1 cellular context compared by ENCODE assay signal in genomic region chr18:2589345-2590060, GRCh38.
TF ChIP-seq lines count a peak whose summit lies in the region.

No MANE protein-coding gene starts in this region.

TF ChIP-seq in A549, 52 proteins besides CTCF, POLR2A, EP300 and RAD21 (continued from another document):
- no peak for TF ChIP-seq ELK1 (IDR thresholded peaks at IDR 0.05; ENCODE audit: low read depth, low read length)
- TF ChIP-seq EHMT2 (IDR thresholded peaks at IDR 0.05; ENCODE audit: low read depth) = no peak
- no peak for TF ChIP-seq JUN (IDR thresholded peaks at IDR 0.05)
- TF ChIP-seq JUNB (IDR thresholded peaks at IDR 0.05) = no peak
- TF ChIP-seq USF2 (IDR thresholded peaks at IDR 0.05) = no peak
- no peak for TF ChIP-seq FOXS1 (CRISPR knock-in tag; IDR thresholded peaks at IDR 0.05)
- TF ChIP-seq NFE2L2 (conservative IDR thresholded peaks at IDR 0.05; ENCODE audit: low read length) = no peak
- no peak for TF ChIP-seq HEYL (CRISPR knock-in tag; IDR thresholded peaks at IDR 0.05)
